26 cellular contexts compared by ENCODE assay signal in the genomic region with DNA sequence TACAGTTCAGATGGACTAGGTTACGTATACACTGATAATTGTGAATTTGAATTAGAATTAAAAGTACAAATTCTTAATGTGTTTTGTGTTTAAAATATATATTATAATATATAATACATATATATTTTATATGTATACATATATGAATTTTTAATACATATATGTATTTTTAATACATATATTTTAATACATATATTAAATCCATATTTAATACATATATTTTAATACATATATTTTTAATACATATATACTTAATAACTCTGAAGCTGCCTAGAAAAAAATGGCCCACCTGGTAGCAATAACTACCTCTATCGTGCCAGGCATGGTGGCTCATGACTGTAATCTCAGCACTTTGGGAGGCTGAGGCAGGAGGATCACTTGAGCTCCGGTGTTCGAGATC.
"Had no signal": no experiment of that assay in that cellular context is flagged by ENCODE, and none has a peak within 500 bp of the region (broad histone marks: within the 10 kb centered on the region; RNA-seq: fewer than 3 reads in every experiment).

No MANE protein-coding gene starts in this region.

- H3K27me3 Mint-ChIP-seq: naive thymus-derived CD8-positive, alpha-beta T cell; progenitor cell of endocrine pancreas; stimulated activated naive B cell treated with anti-CD40 and anti-IgM and Interleukin-4, amounts not matched to agents 10 μg/mL and 1 μg/mL and 100 μg/mL, for 72 hours had no signal

- H3K36me3 ChIP-seq: left lung, lower lobe of right lung, right atrium auricular region, right lobe of liver, stomach, thoracic aorta, tibial artery, uterus had no signal

- H3K4me1 ChIP-seq: left lung, lower lobe of right lung, parathyroid adenoma, right atrium auricular region, right lobe of liver, stomach, tibial artery, uterus had no signal

- DNase-seq: hippocampal formation; left colon; left lung; lower lobe of right lung; mammary epithelial cell; mesenchymal stem cell; naive thymus-derived CD8-positive, alpha-beta T cell; nucleus accumbens; right lobe of liver; stimulated activated CD4-positive, alpha-beta T cell treated with anti-CD3 and anti-CD28 coated beads, Interleukin-1b, Interleukin-23, amount 100 ng/mL, for 48 hours; stimulated activated CD4-positive, alpha-beta T cell treated with anti-CD3 and anti-CD28 coated beads, Interleukin-2, amount 100 ng/mL, for 48 hours; stimulated activated CD4-positive, alpha-beta T cell treated with anti-CD3 and anti-CD28 coated beads, Interleukin-4, amount 100 ng/mL, for 4 hours; stimulated activated naive B cell treated with anti-CD40 and anti-IgM and Interleukin-4, amounts not matched to agents 10 μg/mL and 1 μg/mL and 100 μg/mL, for 72 hours; stimulated activated naive CD8-positive, alpha-beta T cell treated with anti-CD3 and anti-CD28 coated beads, Interleukin-15, Interleukin-2, amounts not matched to agents 100 U/mL and 50 U/mL, for 24 hours; stomach; tibial artery; trophoblast cell; uterus had no signal

- H3K79me2 ChIP-seq: parathyroid adenoma had no signal

- H3K4me2 ChIP-seq: smooth muscle cell had no signal

- H3K4me3 ChIP-seq: left lung, lower lobe of right lung, right atrium auricular region, right lobe of liver, smooth muscle cell, stomach, thoracic aorta, tibial artery, uterus had no signal

- H3K9me3 ChIP-seq: left lung, lower lobe of right lung, right atrium auricular region, right lobe of liver, stomach, thoracic aorta, tibial artery, uterus had no signal

- H3K4me3 Mint-ChIP-seq: naive thymus-derived CD8-positive, alpha-beta T cell; nephron; neural crest cell; stimulated activated naive B cell treated with anti-CD40 and anti-IgM and Interleukin-4, amounts not matched to agents 10 μg/mL and 1 μg/mL and 100 μg/mL, for 72 hours had no signal

- H3K9me3 Mint-ChIP-seq: naive thymus-derived CD8-positive, alpha-beta T cell; nephron; neural crest cell had no signal

- H3K27me3 ChIP-seq: left lung, right atrium auricular region, right lobe of liver, stomach, tibial artery, uterus had no signal

- H3K36me3 Mint-ChIP-seq: naive thymus-derived CD8-positive, alpha-beta T cell had no signal

- H3K9ac ChIP-seq: parathyroid adenoma had no signal

- H3K27ac Mint-ChIP-seq: naive thymus-derived CD8-positive, alpha-beta T cell; nephron; progenitor cell of endocrine pancreas; stimulated activated naive B cell treated with anti-CD40 and anti-IgM and Interleukin-4, amounts not matched to agents 10 μg/mL and 1 μg/mL and 100 μg/mL, for 72 hours had no signal

- H3K27ac ChIP-seq: left lung, lower lobe of right lung, parathyroid adenoma, right atrium auricular region, right lobe of liver, stomach, thoracic aorta, tibial artery, uterus had no signal

- H2AFZ ChIP-seq: parathyroid adenoma had no signal

- FAIRE-seq: keratinocyte had no signal

- ATAC-seq: left colon; left lung; lower lobe of right lung; naive thymus-derived CD8-positive, alpha-beta T cell; right lobe of liver; stimulated activated naive B cell treated with anti-CD40 and anti-IgM and Interleukin-4, amounts not matched to agents 10 μg/mL and 1 μg/mL and 100 μg/mL, for 72 hours; stimulated activated naive CD8-positive, alpha-beta T cell treated with anti-CD3 and anti-CD28 coated beads, Interleukin-15, Interleukin-2, amounts not matched to agents 100 U/mL and 50 U/mL, for 24 hours had no signal

- H3K4me1 Mint-ChIP-seq: naive thymus-derived CD8-positive, alpha-beta T cell; nephron; neural crest cell had no signal
